ENCODE assay signal across 17 cellular contexts in the genomic region with DNA sequence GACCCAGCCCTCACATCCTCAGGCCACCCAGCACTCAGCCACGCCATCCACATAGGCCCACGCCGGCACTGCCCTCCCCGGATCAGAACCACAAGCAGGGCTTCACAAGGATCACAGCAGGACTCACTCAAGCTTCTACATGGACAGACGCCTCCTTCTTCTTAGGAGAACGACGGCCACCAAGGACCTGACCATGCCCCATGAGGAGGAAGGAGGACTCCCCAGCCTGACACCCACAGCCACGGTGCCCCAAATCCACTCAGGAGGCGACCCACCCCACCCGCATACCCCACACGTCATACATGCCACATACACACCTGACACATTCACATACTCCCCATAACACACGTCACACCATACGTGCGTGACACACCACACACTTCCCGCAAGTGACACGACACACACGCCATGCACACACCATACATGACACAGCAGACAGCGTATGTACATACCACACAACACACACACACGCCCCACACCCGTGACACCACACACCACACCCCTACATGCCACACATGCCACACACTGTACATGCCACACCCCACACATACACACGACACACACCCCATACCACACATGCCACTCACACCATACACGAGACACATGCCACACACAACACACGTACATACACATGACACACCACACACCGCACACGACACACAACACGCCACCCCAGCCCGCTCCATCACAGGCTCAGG. TPM values are rescaled to one million over a fixed set of nuclear protein-coding genes. Genes with fewer than 3 reads are reported as not detected.
A peak's percentile ranks its signal among the peaks of the same experiment; 100 is the strongest.
DNase-seq lines count a peak whose midpoint lies in the region; ATAC-seq and TF ChIP-seq lines count a peak whose summit lies in the region.
"Had no signal": no experiment of that assay in that cellular context is flagged by ENCODE, and none has a peak within 500 bp of the region (broad histone marks: within the 10 kb centered on the region; RNA-seq: fewer than 3 reads in every experiment).

No MANE protein-coding gene starts in this region.

- no peak overlapping the region for H3K27ac ChIP-seq in HEK293 (ENCODE audit: extremely low read depth, low read depth, low read length)
- H3K27ac ChIP-seq: 22Rv1, lower lobe of right lung, SJCRH30 had no signal

- H3K36me3 Mint-ChIP-seq in activated CD4-positive, alpha-beta T cell treated with anti-CD3 and anti-CD28 coated beads, Interleukin-2, amount 10 ng/mL, durations not matched to agents 24 days and 14 days (ENCODE audit: low read depth): peaks cover 14% of the 10 kb centered on the region
- H3K36me3 Mint-ChIP-seq in effector memory CD8-positive, alpha-beta T cell (ENCODE audit: insufficient read depth): peaks cover 6% of the 10 kb centered on the region
- peaks cover 8% of the 10 kb centered on the region for H3K36me3 Mint-ChIP-seq in progenitor cell of endocrine pancreas (ENCODE audit: insufficient read depth)

- ATAC-seq in effector memory CD8-positive, alpha-beta T cell (replicated peaks): no peak
- no peak for ATAC-seq in left ventricle myocardium superior
- ATAC-seq: lower lobe of right lung had no signal

- H3K27ac Mint-ChIP-seq in activated CD4-positive, alpha-beta T cell treated with anti-CD3 and anti-CD28 coated beads, Interleukin-2, amount 10 ng/mL, durations not matched to agents 24 days and 14 days: peak overlapping the region; percentile 7
- peak overlapping the region; percentile 2 to 88 for H3K27ac Mint-ChIP-seq in effector memory CD8-positive, alpha-beta T cell
- H3K27ac Mint-ChIP-seq in progenitor cell of endocrine pancreas: peak overlapping the region; percentile 75

- no peak for TF ChIP-seq CTCF in HEK293 (tag by site-specific recombination; IDR thresholded peaks at IDR 0.05)
- TF ChIP-seq CTCF in progenitor cell of endocrine pancreas (IDR thresholded peaks at IDR 0.05; ENCODE audit: unreplicated experiment): no peak

- H3K36me3 ChIP-seq in HEK293 (ENCODE audit: control insufficient read depth in 2 of 2, insufficient read depth in 1 of 2, low read length in 2 of 2): peaks cover 0 to 43% of the 10 kb centered on the region in 2 experiments; a peak in 2 of 3 replicates

- intact Hi-C loops in activated CD4-positive, alpha-beta T cell treated with anti-CD3 and anti-CD28 coated beads, Interleukin-2, amount 10 ng/mL, durations not matched to agents 24 days and 14 days (cut with micrococcal nuclease): no loop called here
- intact Hi-C loops in left ventricle myocardium superior (cut with micrococcal nuclease): no loop called here

- POLR2A ChIA-PET in HEK293 (lab: Yijun Ruan, JAX): no interaction called here

- no peaks in the 10 kb centered on the region for H3K4me1 ChIP-seq in HEK293 (ENCODE audit: control insufficient read depth, insufficient read depth, low read length)

- no peaks in the 10 kb centered on the region for H3K27me3 Mint-ChIP-seq in activated CD4-positive, alpha-beta T cell treated with anti-CD3 and anti-CD28 coated beads, Interleukin-2, amount 10 ng/mL, durations not matched to agents 24 days and 14 days
- no peaks in the 10 kb centered on the region for H3K27me3 Mint-ChIP-seq in effector memory CD8-positive, alpha-beta T cell
- H3K27me3 Mint-ChIP-seq in progenitor cell of endocrine pancreas: no peaks in the 10 kb centered on the region

- no peak overlapping the region for H3K4me3 Mint-ChIP-seq in activated CD4-positive, alpha-beta T cell treated with anti-CD3 and anti-CD28 coated beads, Interleukin-2, amount 10 ng/mL, durations not matched to agents 24 days and 14 days
- H3K4me3 Mint-ChIP-seq in effector memory CD8-positive, alpha-beta T cell: no peak overlapping the region
- H3K4me3 Mint-ChIP-seq in progenitor cell of endocrine pancreas (ENCODE audit: low read depth): no peak overlapping the region

- DNase-seq in activated CD4-positive, alpha-beta T cell treated with anti-CD3 and anti-CD28 coated beads, Interleukin-2, amount 10 ng/mL, durations not matched to agents 24 days and 14 days: no peak
- no peak for DNase-seq in activated CD4-positive, alpha-beta T cell treated with anti-CD3 and anti-CD28 coated beads for 48 hours
- DNase-seq in effector memory CD8-positive, alpha-beta T cell: no peak
- DNase-seq in progenitor cell of endocrine pancreas (ENCODE audit: low spot score, unreplicated experiment) (no peak), HUDEP-2 (lab: John Stamatoyannopoulos, UW; ENCODE audit: unreplicated experiment in 76 of 76) (no peak), NCI-H510A treated with DMSO at 0.1 percent for 48 hours (lab: John Stamatoyannopoulos, UW) (no peak), left ventricle myocardium superior (no peak)
- DNase-seq: activated CD8-positive, alpha-beta memory T cell treated with anti-CD3 and anti-CD28 coated beads, Interleukin-2, amount 50 U/mL, for 48 hours; activated naive CD4-positive, alpha-beta T cell treated with Interleukin-2 at 50 U/mL for 16 hours; MV-4-11; NCI-H2029 treated with DMSO at 0.1 percent for 48 hours; NCI-H510A; SJCRH30 had no signal

- H3K9me3 Mint-ChIP-seq in activated CD4-positive, alpha-beta T cell treated with anti-CD3 and anti-CD28 coated beads, Interleukin-2, amount 10 ng/mL, durations not matched to agents 24 days and 14 days: no peaks in the 10 kb centered on the region
- no peaks in the 10 kb centered on the region for H3K9me3 Mint-ChIP-seq in effector memory CD8-positive, alpha-beta T cell
- H3K9me3 Mint-ChIP-seq in progenitor cell of endocrine pancreas (ENCODE audit: low read depth): no peaks in the 10 kb centered on the region

- peaks cover 8% of the 10 kb centered on the region for H3K4me1 Mint-ChIP-seq in activated CD4-positive, alpha-beta T cell treated with anti-CD3 and anti-CD28 coated beads, Interleukin-2, amount 10 ng/mL, durations not matched to agents 24 days and 14 days
- H3K4me1 Mint-ChIP-seq in effector memory CD8-positive, alpha-beta T cell (ENCODE audit: low read depth in 2 of 2): peaks cover 22 to 23% of the 10 kb centered on the region in 2 donors
- H3K4me1 Mint-ChIP-seq in progenitor cell of endocrine pancreas (ENCODE audit: low read depth): no peaks in the 10 kb centered on the region

- CTCF ChIA-PET in HEK293 (lab: Yijun Ruan, JAX): no interaction called here

- H3K9me3 ChIP-seq in HEK293 (ENCODE audit: control insufficient read depth, insufficient read depth, low read depth, low read length): no peaks in the 10 kb centered on the region
- H3K9me3 ChIP-seq: lower lobe of right lung, SJCRH30 had no signal

- no peak overlapping the region for H3K4me3 ChIP-seq in HEK293 (ENCODE audit: low read depth, low read length)
- H3K4me3 ChIP-seq: lower lobe of right lung, SJCRH30, smooth muscle cell had no signal

TF ChIP-seq in HEK293, 187 proteins besides CTCF, POLR2A, EP300 and RAD21:
- no peak for TF ChIP-seq ZNF211 (tag by site-specific recombination; IDR thresholded peaks at IDR 0.05; ENCODE audit: low read depth)
- TF ChIP-seq, protein P1, sequence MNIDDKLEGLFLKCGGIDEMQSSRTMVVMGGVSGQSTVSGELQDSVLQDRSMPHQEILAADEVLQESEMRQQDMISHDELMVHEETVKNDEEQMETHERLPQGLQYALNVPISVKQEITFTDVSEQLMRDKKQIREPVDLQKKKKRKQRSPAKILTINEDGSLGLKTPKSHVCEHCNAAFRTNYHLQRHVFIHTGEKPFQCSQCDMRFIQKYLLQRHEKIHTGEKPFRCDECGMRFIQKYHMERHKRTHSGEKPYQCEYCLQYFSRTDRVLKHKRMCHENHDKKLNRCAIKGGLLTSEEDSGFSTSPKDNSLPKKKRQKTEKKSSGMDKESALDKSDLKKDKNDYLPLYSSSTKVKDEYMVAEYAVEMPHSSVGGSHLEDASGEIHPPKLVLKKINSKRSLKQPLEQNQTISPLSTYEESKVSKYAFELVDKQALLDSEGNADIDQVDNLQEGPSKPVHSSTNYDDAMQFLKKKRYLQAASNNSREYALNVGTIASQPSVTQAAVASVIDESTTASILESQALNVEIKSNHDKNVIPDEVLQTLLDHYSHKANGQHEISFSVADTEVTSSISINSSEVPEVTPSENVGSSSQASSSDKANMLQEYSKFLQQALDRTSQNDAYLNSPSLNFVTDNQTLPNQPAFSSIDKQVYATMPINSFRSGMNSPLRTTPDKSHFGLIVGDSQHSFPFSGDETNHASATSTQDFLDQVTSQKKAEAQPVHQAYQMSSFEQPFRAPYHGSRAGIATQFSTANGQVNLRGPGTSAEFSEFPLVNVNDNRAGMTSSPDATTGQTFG (tag by site-specific recombination; IDR thresholded peaks at IDR 0.05; ENCODE audit: borderline replicate concordance): no peak
- 0 out of 2 replicates have a peak, but pooled peaks have one; percentile 46 for TF ChIP-seq GLI4 (tag by site-specific recombination; IDR thresholded peaks at IDR 0.05)
- TF ChIP-seq ZNF660 (tag by site-specific recombination; IDR thresholded peaks at IDR 0.05): no peak
- TF ChIP-seq KLF9 (tag by site-specific recombination; IDR thresholded peaks at IDR 0.05; ENCODE audit: low read depth): peak; percentile 25; the same call in 1 of the 2 replicates

RNA-seq across cellular contexts. Expression of a gene that starts 50.4 kb away (rescaled TPM):
- 67.5 and 74.3 TPM in 2 replicates for total RNA-seq in activated CD4-positive, alpha-beta T cell treated with anti-CD3 and anti-CD28 coated beads, Interleukin-2, amount 10 ng/mL, durations not matched to agents 24 days and 14 days
- 93.6 and 106 TPM in 2 replicates for total RNA-seq in progenitor cell of endocrine pancreas
- 45.8 TPM for total RNA-seq in left ventricle myocardium superior

Comparison
In these comparisons a context has a peak if more than half of its experiments do, and no peak if none do; other contexts are left out.
1. H3K27ac Mint-ChIP-seq: peak in every context shown above with its lines; median percentile 75 in progenitor cell of endocrine pancreas; 45 in effector memory CD8-positive, alpha-beta T cell; 7 in activated CD4-positive, alpha-beta T cell treated with anti-CD3 and anti-CD28 coated beads, Interleukin-2, amount 10 ng/mL, durations not matched to agents 24 days and 14 days.